ENCODE assay signal across 14 cellular contexts in the genomic region with DNA sequence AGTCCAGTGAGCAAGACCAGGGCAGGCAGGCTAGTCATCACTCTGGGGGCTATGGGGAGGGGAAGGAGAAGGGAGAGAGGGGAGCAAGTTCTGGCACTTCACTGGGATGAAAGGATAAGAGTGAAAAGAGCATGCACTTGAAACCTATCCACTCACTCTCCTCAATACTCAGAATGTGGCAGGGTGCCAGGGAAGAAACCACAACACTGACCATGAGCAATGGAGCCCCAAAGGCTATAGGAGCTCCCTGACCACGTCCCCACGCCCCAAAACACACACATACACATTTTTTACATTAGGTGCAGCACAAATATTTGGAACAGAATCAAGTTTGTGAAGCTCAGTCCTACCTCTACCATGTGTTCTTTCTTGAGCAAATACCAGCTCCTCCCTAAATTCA.
"Had no signal": no experiment of that assay in that cellular context is flagged by ENCODE, and none has a peak within 500 bp of the region (broad histone marks: within the 10 kb centered on the region; RNA-seq: fewer than 3 reads in every experiment).

No MANE protein-coding gene starts in this region.

- H3K4me1 ChIP-seq: esophagus squamous epithelium, left lung had no signal

- H3K9me3 ChIP-seq: esophagus squamous epithelium, left lung had no signal

- H3K27me3 ChIP-seq: esophagus squamous epithelium, left lung had no signal

- H3K27ac ChIP-seq: cardiac muscle cell, esophagus squamous epithelium, left lung had no signal

- DNase-seq: activated CD4-positive, alpha-beta T cell treated with anti-CD3 and anti-CD28 coated beads, Interleukin-2, amount 50 U/mL, for 48 hours; activated CD4-positive, CD25-positive, alpha-beta regulatory T cell treated with anti-CD3 and anti-CD28 coated beads, Interleukin-2, amount 50 U/mL, for 72 hours; activated gamma-delta T cell; activated naive CD8-positive, alpha-beta T cell treated with anti-CD3 and anti-CD28 coated beads for 36 hours; activated T-cell treated with anti-CD3 and anti-CD28 coated beads, Interleukin-2, amount 50 U/mL, for 48 hours; esophagus squamous epithelium; foreskin melanocyte; islet precursor cell; left lung; mesendoderm; stimulated activated CD4-positive, alpha-beta T cell treated with anti-CD3 and anti-CD28 coated beads, Interleukin-2, amount 100 ng/mL, for 24 hours; stimulated activated naive CD4-positive, alpha-beta T cell treated with Interleukin-2 at 50 U/mL for 16 hours; trophoblast cell had no signal

- H3K36me3 ChIP-seq: cardiac muscle cell, esophagus squamous epithelium, left lung had no signal

- H3K4me3 ChIP-seq: cardiac muscle cell, esophagus squamous epithelium, left lung had no signal
